9 cellular contexts compared by ENCODE assay signal in genomic region chr3:141294848-141295247, GRCh38.
DNase-seq lines count a peak whose midpoint lies in the region; ATAC-seq and TF ChIP-seq lines count a peak whose summit lies in the region.
"Had no signal": no experiment of that assay in that cellular context is flagged by ENCODE, and none has a peak within 500 bp of the region (broad histone marks: within the 10 kb centered on the region; RNA-seq: fewer than 3 reads in every experiment).

No MANE protein-coding gene starts in this region.

- 42 to 44% methylated on average over 2 of the region's 2 CpGs for WGBS in esophagus squamous epithelium, 2 donors
- WGBS in psoas muscle, 3 donors, result 39 to 66% (median 50%) methylated on average over 2 of the region's 2 CpGs

- H3K9me2 ChIP-seq in SU-DHL-6 (replicated peaks; ENCODE audit: insufficient read depth, low read length), result no peaks in the 10 kb centered on the region

- H3K4me1 ChIP-seq in esophagus squamous epithelium (peaks cover 0 to 16% (median 5%) of the 10 kb centered on the region in 3 donors), psoas muscle (no peaks in the 10 kb centered on the region)

- H3K9me3 ChIP-seq in SU-DHL-6 (ENCODE audit: insufficient read depth, low read length), result no peaks in the 10 kb centered on the region
- H3K9me3 ChIP-seq in esophagus squamous epithelium, result no peaks in the 10 kb centered on the region
- no peaks in the 10 kb centered on the region for H3K9me3 ChIP-seq in psoas muscle

- DNase-seq in Daoy (ENCODE audit: low read depth) (peak; percentile 76), esophagus squamous epithelium (lab: John Stamatoyannopoulos, UW) (no peak), psoas muscle (no peak), activated gamma-delta T cell (lab: John Stamatoyannopoulos, UW) (no peak), germinal center (ENCODE audit: low spot score) (no peak), T1000 (lab: John Stamatoyannopoulos, UW) (no peak), NCI-H128 (lab: John Stamatoyannopoulos, UW; ENCODE audit: unreplicated experiment) (no peak)
- DNase-seq: NCI-H1694 treated with DMSO at 0.1 percent for 48 hours had no signal

- no peak overlapping the region for H3K9ac ChIP-seq in SU-DHL-6 (ENCODE audit: low read length)

- peak overlapping the region; percentile 24 for H3K4me2 ChIP-seq in SU-DHL-6 (ENCODE audit: low read depth, low read length, poor library complexity, severe bottlenecking)

- ATAC-seq in psoas muscle, result peak in 2 of 4 donors; percentile 44 to 46

- H3K79me2 ChIP-seq in SU-DHL-6 (ENCODE audit: insufficient read depth, low read length), result no peaks in the 10 kb centered on the region

- TF ChIP-seq CTCF in SU-DHL-6 (IDR thresholded peaks at IDR 0.05; ENCODE audit: insufficient read depth, low read length, poor library complexity, severe bottlenecking) (no peak), esophagus squamous epithelium (IDR thresholded peaks at IDR 0.05) (no peak), psoas muscle (IDR thresholded peaks at IDR 0.05) (no peak)

- no peak overlapping the region for H2AFZ ChIP-seq in SU-DHL-6 (ENCODE audit: low read depth, low read length, severe bottlenecking)

- intact Hi-C loops in esophagus squamous epithelium (cut with DNase I) (no loop called here), psoas muscle (cut with DNase I) (no loop called here)

- H3K4me3 ChIP-seq in SU-DHL-6 (ENCODE audit: insufficient read depth, low read length, poor library complexity, severe bottlenecking), result no peak overlapping the region
- peak overlapping the region in 3 of 4 donors; percentile 30 to 60 (median 35) for H3K4me3 ChIP-seq in esophagus squamous epithelium
- peak overlapping the region; percentile 52 for H3K4me3 ChIP-seq in psoas muscle

- no peak overlapping the region for H3K27ac ChIP-seq in SU-DHL-6 (ENCODE audit: low read depth, low read length)
- H3K27ac ChIP-seq in esophagus squamous epithelium, result peak overlapping the region in 2 of 4 donors; percentile 31 to 59
- H3K27ac ChIP-seq in psoas muscle, result no peak overlapping the region

- H4K20me1 ChIP-seq in SU-DHL-6 (ENCODE audit: low read depth, low read length), result no peaks in the 10 kb centered on the region

- no peaks in the 10 kb centered on the region for H3F3A ChIP-seq in SU-DHL-6 (ENCODE audit: insufficient read depth)

- no peaks in the 10 kb centered on the region for H3K27me3 ChIP-seq in SU-DHL-6 (ENCODE audit: low read length)
- H3K27me3 ChIP-seq in esophagus squamous epithelium, result no peaks in the 10 kb centered on the region
- no peaks in the 10 kb centered on the region for H3K27me3 ChIP-seq in psoas muscle (ENCODE audit: insufficient read depth in 3 of 3, low read length in 2 of 3)

- no peaks in the 10 kb centered on the region for H3K36me3 ChIP-seq in SU-DHL-6 (ENCODE audit: low read length)
- H3K36me3 ChIP-seq in esophagus squamous epithelium, result no peaks in the 10 kb centered on the region
- H3K36me3 ChIP-seq in psoas muscle (ENCODE audit: insufficient read depth in 1 of 2, low read depth in 1 of 2), result no peaks in the 10 kb centered on the region

- no peak for TF ChIP-seq POLR2A in esophagus squamous epithelium (IDR thresholded peaks at IDR 0.05)
